ENCODE assay signal across 7 cellular contexts in genomic region chr17:31549121-31549524, GRCh38.
A peak's percentile ranks its signal among the peaks of the same experiment; 100 is the strongest.
DNase-seq lines count a peak whose midpoint lies in the region; ATAC-seq and TF ChIP-seq lines count a peak whose summit lies in the region.

No MANE protein-coding gene starts in this region.

- H2BK5ac ChIP-seq in mesendoderm (ENCODE audit: low read length) = no peak overlapping the region

- H3K23ac ChIP-seq in mesendoderm (ENCODE audit: low read length) = peak overlapping the region; percentile 90

- H3K56ac ChIP-seq in mesendoderm (ENCODE audit: low read length) = peak overlapping the region; percentile 99

- in situ Hi-C loops in transverse colon (cut with MboI; ENCODE audit: low pct_ligation_motif_present in 1 of 4, low pct_unique_long_range_greater_than_20kb in 1 of 4, low sequenced_read_pairs in 3 of 4) = no loop called here

- H3K79me1 ChIP-seq in mesendoderm (ENCODE audit: low read length) = no peaks in the 10 kb centered on the region

- no peaks in the 10 kb centered on the region for H3K79me2 ChIP-seq in mesendoderm (ENCODE audit: control insufficient read depth, insufficient read depth, low read length)

- peak overlapping the region; percentile 89 for H3K4me2 ChIP-seq in mesendoderm (ENCODE audit: low read length)

- H2BK15ac ChIP-seq in mesendoderm (replicated peaks; ENCODE audit: low read depth) = no peak overlapping the region

- peak overlapping the region; percentile 63 for H3K18ac ChIP-seq in mesendoderm (ENCODE audit: low read length)

- no peaks in the 10 kb centered on the region for H3K36me3 ChIP-seq in mesendoderm (ENCODE audit: control insufficient read depth, insufficient read depth, low read length)
- H3K36me3 ChIP-seq in transverse colon = no peaks in the 10 kb centered on the region

- H2BK120ac ChIP-seq in mesendoderm (ENCODE audit: low read depth, low read length) = no peak overlapping the region

- H3K27me3 ChIP-seq in mesendoderm (ENCODE audit: insufficient read depth, low read length, poor library complexity) (no peaks in the 10 kb centered on the region), transverse colon (no peaks in the 10 kb centered on the region)

- H3K4me1 ChIP-seq in mesendoderm (ENCODE audit: control insufficient read depth, low read depth, low read length) = no peaks in the 10 kb centered on the region
- H3K4me1 ChIP-seq in transverse colon = peaks cover 0 to 13% (median 4%) of the 10 kb centered on the region in 4 donors

- H4K8ac ChIP-seq in mesendoderm (ENCODE audit: low read depth, low read length) = no peak overlapping the region

- no peaks in the 10 kb centered on the region for H3K9me3 ChIP-seq in transverse colon

- peak; percentile 9 for ATAC-seq in GM21423 (IDR thresholded peaks at IDR 0.05; ENCODE audit: unreplicated experiment)

- H2AK5ac ChIP-seq in mesendoderm (ENCODE audit: low read length) = no peak overlapping the region

- no peak for TF ChIP-seq EP300 in transverse colon (IDR thresholded peaks at IDR 0.05; ENCODE audit: low read depth)

- H3K4me3 ChIP-seq in mesendoderm (ENCODE audit: low read length) (peak overlapping the region; percentile 87), transverse colon (peak overlapping the region; percentile 72 to 89 (median 86))

- intact Hi-C loops in transverse colon (cut with DNase I; ENCODE audit: low total_unique reads) = loop anchor here (2.0 kb wide), 1 partner anchor 294 kb away; no protein-coding TSS in a partner anchor

- DNase-seq in ELR (ENCODE audit: low read depth) = peak; percentile 44
- peak; percentile 59 for DNase-seq in NCI-H748 (lab: John Stamatoyannopoulos, UW; ENCODE audit: unreplicated experiment)
- peak; percentile 44 for DNase-seq in cerebellum (ENCODE audit: low spot score)
- DNase-seq in mesendoderm = peak; percentile 54
- no peak for DNase-seq in transverse colon
- no peak for DNase-seq in glomerular visceral epithelial cell (ENCODE audit: extremely low spot score)

- TF ChIP-seq CTCF in transverse colon (IDR thresholded peaks at IDR 0.05) = no peak

- peak overlapping the region; percentile 46 for H3K4ac ChIP-seq in mesendoderm (ENCODE audit: low read depth, low read length)

- H3K27ac ChIP-seq in mesendoderm (ENCODE audit: low read depth, low read length) (no peak overlapping the region), transverse colon (peak overlapping the region; percentile 85 to 94 (median 92))

- H3K9ac ChIP-seq in mesendoderm (ENCODE audit: low read length) = peak overlapping the region; percentile 93

- no peak overlapping the region for H4K5ac ChIP-seq in mesendoderm (ENCODE audit: low read length)

- no peak for TF ChIP-seq POLR2A in transverse colon (IDR thresholded peaks at IDR 0.05)

- WGBS in mesendoderm (ENCODE audit: extremely low coverage, insufficient coverage, low lambda C conversion rate) = no CpG with 5 or more reads among the region's 18 CpGs
- 0% methylated on average over 18 of the region's 18 CpGs; no CpG with 5 or more reads in 1 of the 2 donors for WGBS in transverse colon (ENCODE audit: low coverage in 1 of 2), 2 donors

Comparison
In these comparisons a context has a peak if more than half of its experiments do, and no peak if none do; other contexts are left out.
1. DNase-seq: peak in ELR (single experiment), NCI-H748 (single experiment), cerebellum (single experiment) and mesendoderm (single experiment); none in transverse colon (single experiment) and glomerular visceral epithelial cell (single experiment).